22 cellular contexts compared by ENCODE assay signal in genomic region chr7:105699568-105700236, GRCh38.
"Had no signal": no experiment of that assay in that cellular context is flagged by ENCODE, and none has a peak within 500 bp of the region (broad histone marks: within the 10 kb centered on the region; RNA-seq: fewer than 3 reads in every experiment).

No MANE protein-coding gene starts in this region.

- H3K27me3 Mint-ChIP-seq: naive thymus-derived CD8-positive, alpha-beta T cell; progenitor cell of endocrine pancreas had no signal

- H3K36me3 ChIP-seq: ovary, right lobe of liver, suprapubic skin, tibial artery, upper lobe of right lung, vagina had no signal

- FAIRE-seq: frontal cortex, islet of Langerhans had no signal

- H3K4me3 ChIP-seq: coronary artery, heart left ventricle, mucosa of descending colon, ovary, right lobe of liver, suprapubic skin, tibial artery, upper lobe of right lung, vagina had no signal

- H3K27ac ChIP-seq: coronary artery, heart left ventricle, ovary, right lobe of liver, suprapubic skin, tibial artery, upper lobe of right lung, vagina had no signal

- ATAC-seq: heart left ventricle; left lobe of liver; mucosa of descending colon; naive thymus-derived CD8-positive, alpha-beta T cell; stimulated activated effector memory CD8-positive, alpha-beta T cell treated with anti-CD3 and anti-CD28 coated beads, Interleukin-12 subunit alpha, Interleukin-12 subunit beta, amount 100 ng/mL, for 72 hours; stimulated activated naive CD8-positive, alpha-beta T cell treated with anti-CD3 and anti-CD28 coated beads, Interleukin-15, Interleukin-2, amounts not matched to agents 100 U/mL and 50 U/mL, for 24 hours; upper lobe of right lung had no signal

- H3K27me3 ChIP-seq: heart left ventricle, ovary, right lobe of liver, suprapubic skin, tibial artery, upper lobe of right lung, vagina had no signal

- H3K27ac Mint-ChIP-seq: naive thymus-derived CD8-positive, alpha-beta T cell; progenitor cell of endocrine pancreas; stimulated activated effector memory CD8-positive, alpha-beta T cell treated with anti-CD3 and anti-CD28 coated beads, Interleukin-12 subunit alpha, Interleukin-12 subunit beta, amount 100 ng/mL, for 72 hours had no signal

- H3K4me1 Mint-ChIP-seq: stimulated activated effector memory CD8-positive, alpha-beta T cell treated with anti-CD3 and anti-CD28 coated beads, Interleukin-12 subunit alpha, Interleukin-12 subunit beta, amount 100 ng/mL, for 72 hours had no signal

- DNase-seq: effector CD4-positive, alpha-beta T cell; heart left ventricle; hippocampal formation; kidney glomerular epithelial cell; mammary epithelial cell; mucosa of descending colon; naive thymus-derived CD8-positive, alpha-beta T cell; ovary; right lobe of liver; stimulated activated CD4-positive, alpha-beta T cell treated with anti-CD3 and anti-CD28 coated beads, Interleukin-4, amount 100 ng/mL, for 1 hour; stimulated activated CD8-positive, alpha-beta memory T cell treated with anti-CD3 and anti-CD28 coated beads, Interleukin-4, amount 100 ng/mL, for 48 hours; stimulated activated naive CD8-positive, alpha-beta T cell treated with anti-CD3 and anti-CD28 coated beads, Interleukin-15, Interleukin-2, amounts not matched to agents 100 U/mL and 50 U/mL, for 24 hours; tibial artery; upper lobe of right lung had no signal

- H3K4me1 ChIP-seq: heart left ventricle, suprapubic skin, tibial artery, upper lobe of right lung, vagina had no signal

- H3K36me3 Mint-ChIP-seq: stimulated activated effector memory CD8-positive, alpha-beta T cell treated with anti-CD3 and anti-CD28 coated beads, Interleukin-12 subunit alpha, Interleukin-12 subunit beta, amount 100 ng/mL, for 72 hours had no signal

- H3K9me3 ChIP-seq: heart left ventricle, ovary, right lobe of liver, suprapubic skin, tibial artery, upper lobe of right lung, vagina had no signal

- H3K4me3 Mint-ChIP-seq: naive thymus-derived CD8-positive, alpha-beta T cell; stimulated activated effector memory CD8-positive, alpha-beta T cell treated with anti-CD3 and anti-CD28 coated beads, Interleukin-12 subunit alpha, Interleukin-12 subunit beta, amount 100 ng/mL, for 72 hours had no signal
